8 cellular contexts compared by ENCODE assay signal in genomic region chr16:76653390-76654026, GRCh38.
A peak's percentile ranks its signal among the peaks of the same experiment; 100 is the strongest.
DNase-seq lines count a peak whose midpoint lies in the region; TF ChIP-seq lines count a peak whose summit lies in the region.

No MANE protein-coding gene starts in this region.

- peak; percentile 75 for TF ChIP-seq CTCF in NB4 (IDR thresholded peaks at IDR 0.05; ENCODE audit: low read depth, low read length)
- peak; percentile 64 for TF ChIP-seq CTCF in SK-N-SH (IDR thresholded peaks at IDR 0.05)
- TF ChIP-seq CTCF in hepatocyte (IDR thresholded peaks at IDR 0.05; ENCODE audit: poor library complexity) = peak; percentile 84
- TF ChIP-seq CTCF in type B pancreatic cell (conservative IDR thresholded peaks at IDR 0.05) = peak; percentile 82
- TF ChIP-seq CTCF in suprapubic skin (IDR thresholded peaks at IDR 0.05) = no peak

- H2AFZ ChIP-seq in SK-N-SH (ENCODE audit: low read depth) (no peak overlapping the region), hepatocyte (no peak overlapping the region)

- WGBS in SK-N-SH (ENCODE audit: low lambda C conversion rate) = 4% methylated on average over 3 of the region's 3 CpGs
- 0% methylated on average over 3 of the region's 3 CpGs for WGBS in hepatocyte (ENCODE audit: low lambda C conversion rate, missing lambda C conversion rate)
- WGBS in suprapubic skin = under 1% methylated on average over 3 of the region's 3 CpGs

- CTCF ChIA-PET in SK-N-SH (lab: Yijun Ruan, JAX) = interaction anchor here (0.5 to 3.4 kb wide), 66 partner anchors 11 to 1224 kb away, joined by 3 to 67 read pairs (median 4); partner anchors contain the start of gene CNTNAP4

- no peaks in the 10 kb centered on the region for H4K20me1 ChIP-seq in SK-N-SH (ENCODE audit: insufficient read depth)
- no peaks in the 10 kb centered on the region for H4K20me1 ChIP-seq in hepatocyte (ENCODE audit: insufficient read depth, poor library complexity, severe bottlenecking)

- no peaks in the 10 kb centered on the region for H3K9me3 ChIP-seq in SK-N-SH
- H3K9me3 ChIP-seq in hepatocyte (ENCODE audit: low read depth) = no peaks in the 10 kb centered on the region
- no peaks in the 10 kb centered on the region for H3K9me3 ChIP-seq in suprapubic skin

- H3K27ac ChIP-seq in SK-N-SH (ENCODE audit: low read depth in 2 of 2, low read length in 1 of 2) (peak overlapping the region in 1 of 2 experiments; percentile 28; a peak in 1 of 4 replicates), hepatocyte (no peak overlapping the region), suprapubic skin (no peak overlapping the region)

- no peak overlapping the region for H3K4me3 Mint-ChIP-seq in type B pancreatic cell

- no peak overlapping the region for H3K9ac ChIP-seq in SK-N-SH

- peak in 1 of 2 experiments; percentile 67; a peak in 2 of 4 replicates for TF ChIP-seq EP300 in SK-N-SH (IDR thresholded peaks at IDR 0.05; ENCODE audit: borderline replicate concordance in 1 of 2, low read depth in 1 of 2, low read length in 1 of 2)
- TF ChIP-seq EP300 in suprapubic skin (IDR thresholded peaks at IDR 0.05) = no peak

- H3K4me1 ChIP-seq in SK-N-SH (ENCODE audit: control insufficient read depth in 1 of 2, insufficient read depth in 2 of 2, low read depth in 1 of 2, low read length in 1 of 2) = peaks cover 0 to 16% of the 10 kb centered on the region in 2 experiments; a peak in 2 of 4 replicates
- H3K4me1 ChIP-seq in hepatocyte (ENCODE audit: insufficient read depth) = no peaks in the 10 kb centered on the region
- no peaks in the 10 kb centered on the region for H3K4me1 ChIP-seq in suprapubic skin

- DNase-seq in ELF-1 (ENCODE audit: low read depth, low spot score) (peak; percentile 23), H4 (ENCODE audit: low spot score) (peak; percentile 62), NB4 (ENCODE audit: low read depth) (peak; percentile 64), SK-N-SH (peak; percentile 39), hepatocyte (ENCODE audit: low spot score) (peak; percentile 85), type B pancreatic cell (ENCODE audit: extremely low spot score, unreplicated experiment) (no peak), suprapubic skin (ENCODE audit: low spot score in 2 of 2) (no peak), GF-D8 (lab: John Stamatoyannopoulos, UW) (no peak)

- POLR2A ChIA-PET in SK-N-SH (lab: Yijun Ruan, JAX) = interaction anchor here (1.4 kb wide), 1 partner anchor 374 kb away, joined by 6 read pairs; no protein-coding TSS in a partner anchor

- no peaks in the 10 kb centered on the region for H3K9me3 Mint-ChIP-seq in type B pancreatic cell

- no peaks in the 10 kb centered on the region for H3F3A ChIP-seq in SK-N-SH (replicated peaks; ENCODE audit: insufficient read depth)

- H3K4me1 Mint-ChIP-seq in type B pancreatic cell (ENCODE audit: unreplicated experiment) = peaks cover 11% of the 10 kb centered on the region

- no peaks in the 10 kb centered on the region for H3K36me3 ChIP-seq in SK-N-SH (replicated peaks in 1 of 2; ENCODE audit: control insufficient read depth in 1 of 2, insufficient read depth in 2 of 2, low read length in 1 of 2)
- H3K36me3 ChIP-seq in hepatocyte (replicated peaks; ENCODE audit: insufficient read depth, low read depth) = no peaks in the 10 kb centered on the region
- H3K36me3 ChIP-seq in suprapubic skin = no peaks in the 10 kb centered on the region

- H3K36me3 Mint-ChIP-seq in type B pancreatic cell = no peaks in the 10 kb centered on the region

- H3K9me2 ChIP-seq in SK-N-SH = no peaks in the 10 kb centered on the region
- no peaks in the 10 kb centered on the region for H3K9me2 ChIP-seq in hepatocyte (replicated peaks; ENCODE audit: insufficient read depth)

- H3K4me3 ChIP-seq in NB4 (ENCODE audit: low read depth, low read length) (no peak overlapping the region), SK-N-SH (ENCODE audit: low read depth in 2 of 2, low read length in 1 of 2) (no peak overlapping the region; a peak in 1 of 4 replicates), hepatocyte (no peak overlapping the region), suprapubic skin (no peak overlapping the region)

- H3K79me2 ChIP-seq in SK-N-SH (ENCODE audit: insufficient read depth) = no peaks in the 10 kb centered on the region
- H3K79me2 ChIP-seq in hepatocyte = no peaks in the 10 kb centered on the region

- no peak overlapping the region for H3K4me2 ChIP-seq in SK-N-SH
- H3K4me2 ChIP-seq in hepatocyte = no peak overlapping the region

- H3K27ac Mint-ChIP-seq in type B pancreatic cell = no peak overlapping the region

- TF ChIP-seq POLR2A in NB4 (IDR thresholded peaks at IDR 0.05; ENCODE audit: extremely low read depth, insufficient read length) = no peak
- TF ChIP-seq POLR2A in suprapubic skin (IDR thresholded peaks at IDR 0.05) = no peak

- peaks cover 7% of the 10 kb centered on the region for H3K27me3 Mint-ChIP-seq in type B pancreatic cell

- H3K27me3 ChIP-seq in SK-N-SH (ENCODE audit: insufficient read depth) (no peaks in the 10 kb centered on the region), hepatocyte (no peaks in the 10 kb centered on the region), suprapubic skin (no peaks in the 10 kb centered on the region)

- TF ChIP-seq RAD21 in SK-N-SH (IDR thresholded peaks at IDR 0.05; ENCODE audit: low read length) = peak; percentile 94

TF ChIP-seq in SK-N-SH, 30 proteins besides CTCF, POLR2A, EP300 and RAD21:
- TF ChIP-seq RCOR1 (IDR thresholded peaks at IDR 0.05; ENCODE audit: low read length) (0 out of 2 replicates have a peak, but pooled peaks have one; percentile 13), TEAD4 (IDR thresholded peaks at IDR 0.05; ENCODE audit: borderline replicate concordance, insufficient read depth) (no peak), TAF1 (IDR thresholded peaks at IDR 0.05; ENCODE audit: borderline replicate concordance, low read depth, low read length) (no peak), JUND (IDR thresholded peaks at IDR 0.05) (no peak), CHD2 (IDR thresholded peaks at IDR 0.05; ENCODE audit: low read length, partially characterized antibody) (peak; percentile 38), YY1 (IDR thresholded peaks at IDR 0.05; ENCODE audit: low read depth) (no peak), SMC3 (IDR thresholded peaks at IDR 0.05; ENCODE audit: low read depth, low read length) (peak; percentile 72), FOXJ3 (CRISPR knock-in tag; IDR thresholded peaks at IDR 0.05) (no peak), GATA2 (CRISPR knock-in tag; IDR thresholded peaks at IDR 0.05) (no peak)
- TF ChIP-seq, protein P1, sequence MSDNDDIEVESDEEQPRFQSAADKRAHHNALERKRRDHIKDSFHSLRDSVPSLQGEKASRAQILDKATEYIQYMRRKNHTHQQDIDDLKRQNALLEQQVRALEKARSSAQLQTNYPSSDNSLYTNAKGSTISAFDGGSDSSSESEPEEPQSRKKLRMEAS (IDR thresholded peaks at IDR 0.05; ENCODE audit: low read depth) = no peak
TF ChIP-seq in SK-N-SH: peak in this region for 3.

Comparison
In these comparisons a context has a peak if more than half of its experiments do, and no peak if none do; other contexts are left out.
1. DNase-seq: peak in ELF-1 (single experiment), H4 (single experiment), NB4 (single experiment), SK-N-SH (single experiment) and hepatocyte (single experiment); none in type B pancreatic cell (single experiment), suprapubic skin (0 of 2) and GF-D8 (single experiment).
2. CTCF ChIP-seq: peak in NB4 (single experiment), SK-N-SH (single experiment), hepatocyte (single experiment) and type B pancreatic cell (single experiment); none in suprapubic skin (0 of 2).